ENCODE assay signal across 16 cellular contexts in the genomic region with DNA sequence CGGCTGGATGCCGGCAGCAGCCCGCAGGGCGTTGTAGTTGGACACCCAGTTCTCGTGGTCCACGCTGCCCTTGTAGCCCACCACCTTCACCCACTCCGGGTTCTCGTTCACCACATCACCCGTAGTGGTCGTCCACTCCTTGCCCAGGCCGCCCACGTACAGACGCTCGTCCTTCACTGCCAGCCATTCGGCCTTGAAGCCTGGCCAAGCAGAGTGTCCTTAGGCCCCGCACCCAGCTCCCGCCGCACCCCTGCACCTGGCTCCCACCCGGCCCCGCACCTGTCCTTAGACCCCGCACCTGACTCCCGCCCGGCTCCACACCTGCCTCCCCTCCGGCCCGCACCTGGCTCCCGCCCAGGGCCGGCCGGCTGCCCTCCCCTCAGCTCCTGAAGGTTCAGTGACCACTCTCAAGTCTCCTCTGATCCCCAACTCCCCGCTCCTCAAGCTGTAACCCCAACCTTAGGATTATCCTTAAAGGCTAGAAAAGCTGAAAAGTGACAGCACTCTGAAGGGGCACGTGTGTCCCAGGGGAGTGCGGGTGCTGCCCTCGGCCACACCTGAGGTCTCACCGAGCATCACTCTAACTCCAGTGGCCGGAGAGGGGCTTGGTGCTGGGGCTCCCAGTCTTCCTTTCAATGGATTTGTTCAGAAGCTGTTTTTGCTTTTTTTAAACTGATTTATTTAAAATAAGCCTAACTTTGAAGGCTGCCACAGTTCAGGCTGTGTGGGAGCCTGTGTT. TPM values are rescaled to one million over a fixed set of nuclear protein-coding genes. Genes with fewer than 3 reads are reported as not detected.
DNase-seq lines count a peak whose midpoint lies in the region; ATAC-seq and TF ChIP-seq lines count a peak whose summit lies in the region.
"Had no signal": no experiment of that assay in that cellular context is flagged by ENCODE, and none has a peak within 500 bp of the region (broad histone marks: within the 10 kb centered on the region; RNA-seq: fewer than 3 reads in every experiment).

No MANE protein-coding gene starts in this region.

- peaks cover 81% of the 10 kb centered on the region for H3K36me3 ChIP-seq in left ventricle myocardium inferior
- H3K36me3 ChIP-seq in colonic mucosa = peaks cover 8% of the 10 kb centered on the region
- peaks cover 20 to 66% of the 10 kb centered on the region in 2 donors for H3K36me3 ChIP-seq in muscle layer of duodenum (ENCODE audit: control insufficient read depth in 1 of 2, insufficient read depth in 2 of 2, low read length in 2 of 2)
- H3K36me3 ChIP-seq in aorta (ENCODE audit: control insufficient read depth in 1 of 2, insufficient read depth in 2 of 2, low read length in 1 of 2) = peaks cover 0 to 2% of the 10 kb centered on the region in 2 donors

- 93 to 96% methylated on average over 34 of the region's 34 CpGs for WGBS in aorta, 2 donors

- H3K9me3 ChIP-seq in left ventricle myocardium inferior (replicated peaks) (no peaks in the 10 kb centered on the region), colonic mucosa (no peaks in the 10 kb centered on the region), muscle layer of duodenum (ENCODE audit: control insufficient read depth in 1 of 2, low read length in 2 of 2) (no peaks in the 10 kb centered on the region), aorta (ENCODE audit: control insufficient read depth, low read length) (no peaks in the 10 kb centered on the region)
- H3K9me3 ChIP-seq: neutrophil had no signal

- H3K4me3 ChIP-seq in left ventricle myocardium inferior (no peak overlapping the region), colonic mucosa (no peak overlapping the region), muscle layer of duodenum (ENCODE audit: low read depth in 1 of 2, low read length in 2 of 2) (no peak overlapping the region), aorta (ENCODE audit: low read length in 2 of 2) (no peak overlapping the region)
- H3K4me3 ChIP-seq: cardiac muscle cell, smooth muscle cell had no signal

- no peak for TF ChIP-seq CTCF in left ventricle myocardium inferior (IDR thresholded peaks at IDR 0.05; ENCODE audit: borderline replicate concordance)
- no peak for TF ChIP-seq CTCF in colonic mucosa (IDR thresholded peaks at IDR 0.05)

- H3K4me1 ChIP-seq in left ventricle myocardium inferior (peaks cover 44% of the 10 kb centered on the region), colonic mucosa (peaks cover 33% of the 10 kb centered on the region), muscle layer of duodenum (ENCODE audit: control insufficient read depth in 1 of 2, insufficient read depth in 2 of 2, low read length in 2 of 2) (no peaks in the 10 kb centered on the region), aorta (ENCODE audit: control insufficient read depth in 1 of 2, insufficient read depth in 2 of 2, low read length in 2 of 2) (peaks cover 0 to 3% of the 10 kb centered on the region in 2 donors)

- no peaks in the 10 kb centered on the region for H3K27me3 ChIP-seq in left ventricle myocardium inferior (ENCODE audit: low read depth)
- no peaks in the 10 kb centered on the region for H3K27me3 ChIP-seq in colonic mucosa
- H3K27me3 ChIP-seq in muscle layer of duodenum (ENCODE audit: low read depth, low read length) = no peaks in the 10 kb centered on the region
- H3K27me3 ChIP-seq in aorta (ENCODE audit: control insufficient read depth in 1 of 2, insufficient read depth in 2 of 2, low read length in 1 of 2) = no peaks in the 10 kb centered on the region
- H3K27me3 ChIP-seq: cardiac muscle cell, neutrophil had no signal

- ATAC-seq in Right ventricle myocardium inferior = no peak
- ATAC-seq in aorta (ENCODE audit: low FRiP score) = no peak
- ATAC-seq in HG03175 (IDR thresholded peaks at IDR 0.05; ENCODE audit: unreplicated experiment) = no peak

- no peak overlapping the region for H3K27ac ChIP-seq in left ventricle myocardium inferior (replicated peaks)
- H3K27ac ChIP-seq in colonic mucosa = peak overlapping the region; percentile 87
- H3K27ac ChIP-seq in muscle layer of duodenum (ENCODE audit: low read length) = peak overlapping the region; percentile 49
- H3K27ac ChIP-seq in aorta (ENCODE audit: low read depth in 1 of 2, low read length in 2 of 2) = no peak overlapping the region
- H3K27ac ChIP-seq: cardiac muscle cell had no signal

- H3K9ac ChIP-seq in colonic mucosa (ENCODE audit: low read depth in 2 of 2, low read length in 2 of 2) = peak overlapping the region; percentile 39 to 88

- peak; percentile 56 for DNase-seq in Right ventricle myocardium inferior (ENCODE audit: missing footprints)
- no peak for DNase-seq in left ventricle myocardium inferior
- DNase-seq in colonic mucosa = peak; percentile 25
- DNase-seq in aorta = peak; percentile 43 to 75
- DNase-seq in NCI-H2107 treated with DMSO at 0.1 percent for 48 hours (lab: John Stamatoyannopoulos, UW; ENCODE audit: unreplicated experiment) = no peak
- DNase-seq in iPS-NIHi7 (ENCODE audit: extremely low spot score) = no peak
- DNase-seq: activated naive CD4-positive, alpha-beta T cell; NCI-H2081; NCI-H748 treated with DMSO at 0.1 percent for 48 hours; RPMI8226 had no signal

- intact Hi-C loops in Right ventricle myocardium inferior (cut with DNase I) = no loop called here
- intact Hi-C loops in left ventricle myocardium inferior (cut with micrococcal nuclease) = no loop called here
- intact Hi-C loops in colonic mucosa (cut with DNase I) = no loop called here
- intact Hi-C loops in aorta (cut with DNase I) = no loop called here

RNA-seq across cellular contexts. Expression of gene CANT1, which starts 14.4 kb away (rescaled TPM):
- total RNA-seq in Right ventricle myocardium inferior (31.1 TPM), left ventricle myocardium inferior (24.2 TPM), colonic mucosa (100 to 1,000 TPM; 247 to 390 TPM), aorta (10 to 100 TPM; 37.5 to 45.5 TPM)
- polyA plus RNA-seq in aorta = 10 to 100 TPM; 11.0 to 14.5 TPM

RNA-seq across cellular contexts. Expression of gene LGALS3BP, which starts 15.5 kb away (rescaled TPM):
- total RNA-seq in Right ventricle myocardium inferior = 611 TPM
- total RNA-seq in left ventricle myocardium inferior = 585 TPM
- total RNA-seq in colonic mucosa = 100 to 1,000 TPM; 635 to 674 TPM
- 100 to 1,000 TPM; 110 to 156 TPM for total RNA-seq in aorta
- polyA plus RNA-seq in aorta = 100 to 1,000 TPM in 1 of 2 donors, 10 to 100 TPM in 1; 70.7 to 174 TPM

RNA-seq across cellular contexts. Expression of gene C1QTNF1, which starts 28.8 kb away (rescaled TPM):
- total RNA-seq in Right ventricle myocardium inferior (240 TPM), left ventricle myocardium inferior (146 TPM), colonic mucosa (10 to 100 TPM; 10.4 to 12.1 TPM), aorta (100 to 1,000 TPM; 157 to 439 TPM)
- 100 to 1,000 TPM in 1 of 2 donors, 10 to 100 TPM in 1; 98.8 to 361 TPM for polyA plus RNA-seq in aorta
- total RNA-seq: T-helper 1 cell treated with Interleukin-12 subunit alpha and Interleukin-12 subunit beta and Interleukin-4 antibody, amounts not matched to agents 30 ng/mL and 1 ng/mL, for 36 hours had no signal

Comparison
In these comparisons a context has a peak if more than half of its experiments do, and no peak if none do; other contexts are left out.
1. DNase-seq: peak in Right ventricle myocardium inferior (single experiment), colonic mucosa (single experiment) and aorta (2 of 2); none in left ventricle myocardium inferior (single experiment), NCI-H2107 treated with DMSO at 0.1 percent for 48 hours (single experiment) and iPS-NIHi7 (single experiment).
2. H3K27ac ChIP-seq: peak in colonic mucosa (single experiment) and muscle layer of duodenum (single experiment); none in left ventricle myocardium inferior (single experiment) and aorta (0 of 2).
3. RNA of gene C1QTNF1, which starts 28.8 kb away (total RNA-seq): 157 to 439 TPM in aorta, 240 TPM in Right ventricle myocardium inferior (single experiment) and 146 TPM in left ventricle myocardium inferior (single experiment); 10.4 to 12.1 TPM in colonic mucosa; every median in the first group is over 10 times any median in the second.